8 cellular contexts compared by ENCODE assay signal in genomic region chr3:8110966-8111798, GRCh38.
DNase-seq lines count a peak whose midpoint lies in the region; ATAC-seq and TF ChIP-seq lines count a peak whose summit lies in the region.

No MANE protein-coding gene starts in this region.

- TF ChIP-seq RAD21 in Ishikawa (IDR thresholded peaks at IDR 0.05; ENCODE audit: low read depth) = peak; percentile 69

- H3K9me3 Mint-ChIP-seq in activated naive CD8-positive, alpha-beta T cell (ENCODE audit: low read depth) = no peaks in the 10 kb centered on the region

- TF ChIP-seq CTCF in GM06990 (IDR thresholded peaks at IDR 0.05; ENCODE audit: insufficient read depth, low read length, poor library complexity, severe bottlenecking) = peak; percentile 67
- peak; percentile 83 for TF ChIP-seq CTCF in cardiac muscle cell (IDR thresholded peaks at IDR 0.05; ENCODE audit: low read depth, low read length)

- peaks cover 6% of the 10 kb centered on the region for H3K27me3 Mint-ChIP-seq in activated naive CD8-positive, alpha-beta T cell

- no peaks in the 10 kb centered on the region for H3K4me1 ChIP-seq in SJCRH30
- no peaks in the 10 kb centered on the region for H3K4me1 ChIP-seq in cardiac muscle cell (ENCODE audit: low read depth)

- TF ChIP-seq EP300 in Ishikawa (IDR thresholded peaks at IDR 0.05; ENCODE audit: borderline replicate concordance) = no peak

- DNase-seq in GM06990 (ENCODE audit: extremely low read depth, insufficient read length) = peak; percentile 5
- peak; percentile 59 to 86 for DNase-seq in SJCRH30
- DNase-seq in cardiac muscle cell (ENCODE audit: low read depth in 1 of 2, low spot score in 1 of 2) = peak; percentile 67 to 81
- peak; percentile 67 for DNase-seq in pulmonary artery endothelial cell (ENCODE audit: low read depth, low spot score)
- DNase-seq in GF-D8 (lab: John Stamatoyannopoulos, UW) = no peak

- no peaks in the 10 kb centered on the region for H3K9me3 ChIP-seq in SJCRH30 (replicated peaks)
- H3K9me3 ChIP-seq in cardiac muscle cell (ENCODE audit: low read depth) = no peaks in the 10 kb centered on the region

- H3K36me3 Mint-ChIP-seq in activated naive CD8-positive, alpha-beta T cell = no peaks in the 10 kb centered on the region

- H3K27ac ChIP-seq in SJCRH30 = no peak overlapping the region
- no peak overlapping the region for H3K27ac ChIP-seq in cardiac muscle cell

- peak overlapping the region; percentile 45 for H3K4me3 ChIP-seq in GM06990 (replicated peaks; ENCODE audit: low read depth, low read length)
- H3K4me3 ChIP-seq in SJCRH30 = no peak overlapping the region; the same call in 1 of the 2 replicates
- no peak overlapping the region for H3K4me3 ChIP-seq in cardiac muscle cell

- H3K36me3 ChIP-seq in GM06990 (ENCODE audit: control insufficient read depth, insufficient read depth, low read length) (no peaks in the 10 kb centered on the region), SJCRH30 (no peaks in the 10 kb centered on the region), cardiac muscle cell (no peaks in the 10 kb centered on the region)

- H3K27ac Mint-ChIP-seq in activated naive CD8-positive, alpha-beta T cell = no peak overlapping the region

- H3K4me1 Mint-ChIP-seq in activated naive CD8-positive, alpha-beta T cell (ENCODE audit: low read depth) = peaks cover 9% of the 10 kb centered on the region

- H3K27me3 ChIP-seq in GM06990 (replicated peaks; ENCODE audit: control insufficient read depth, insufficient read depth, low read length) = no peaks in the 10 kb centered on the region
- H3K27me3 ChIP-seq in SJCRH30 = no peaks in the 10 kb centered on the region
- no peaks in the 10 kb centered on the region for H3K27me3 ChIP-seq in cardiac muscle cell

- ATAC-seq in GM21786 (IDR thresholded peaks at IDR 0.05; ENCODE audit: unreplicated experiment) = peak; percentile 98

- H3K4me3 Mint-ChIP-seq in activated naive CD8-positive, alpha-beta T cell = peak overlapping the region; percentile 65

TF ChIP-seq in Ishikawa, 13 proteins besides CTCF, POLR2A, EP300 and RAD21:
- TF ChIP-seq TCF12 (IDR thresholded peaks at IDR 0.05; ENCODE audit: low read depth) (no peak), TEAD4 (IDR thresholded peaks at IDR 0.05) (no peak), REST (IDR thresholded peaks at IDR 0.05; ENCODE audit: low read depth) (no peak), CEBPB (IDR thresholded peaks at IDR 0.05) (no peak), FOXM1 (IDR thresholded peaks at IDR 0.05; ENCODE audit: borderline replicate concordance, low read depth) (no peak), ZBTB7A (IDR thresholded peaks at IDR 0.05; ENCODE audit: low read depth) (no peak), TAF1 (IDR thresholded peaks at IDR 0.05; ENCODE audit: low read depth) (no peak), CREB1 (IDR thresholded peaks at IDR 0.05; ENCODE audit: low read depth) (no peak), EGR1 (IDR thresholded peaks at IDR 0.05) (no peak), NFIC (IDR thresholded peaks at IDR 0.05) (no peak), YY1 (IDR thresholded peaks at IDR 0.05; ENCODE audit: low read depth) (no peak)
- TF ChIP-seq, protein P1, sequence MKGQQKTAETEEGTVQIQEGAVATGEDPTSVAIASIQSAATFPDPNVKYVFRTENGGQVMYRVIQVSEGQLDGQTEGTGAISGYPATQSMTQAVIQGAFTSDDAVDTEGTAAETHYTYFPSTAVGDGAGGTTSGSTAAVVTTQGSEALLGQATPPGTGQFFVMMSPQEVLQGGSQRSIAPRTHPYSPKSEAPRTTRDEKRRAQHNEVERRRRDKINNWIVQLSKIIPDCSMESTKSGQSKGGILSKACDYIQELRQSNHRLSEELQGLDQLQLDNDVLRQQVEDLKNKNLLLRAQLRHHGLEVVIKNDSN (IDR thresholded peaks at IDR 0.05) = no peak
- TF ChIP-seq, protein P2, sequence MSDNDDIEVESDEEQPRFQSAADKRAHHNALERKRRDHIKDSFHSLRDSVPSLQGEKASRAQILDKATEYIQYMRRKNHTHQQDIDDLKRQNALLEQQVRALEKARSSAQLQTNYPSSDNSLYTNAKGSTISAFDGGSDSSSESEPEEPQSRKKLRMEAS (IDR thresholded peaks at IDR 0.05) = no peak
